Comparison of ENCODE assay signal across 23 cellular contexts in genomic region chr4:15117270-15117946, GRCh38.
DNase-seq lines count a peak whose midpoint lies in the region; ATAC-seq, FAIRE-seq and TF ChIP-seq lines count a peak whose summit lies in the region.
"Had no signal": no experiment of that assay in that cellular context is flagged by ENCODE, and none has a peak within 500 bp of the region (broad histone marks: within the 10 kb centered on the region; RNA-seq: fewer than 3 reads in every experiment).

No MANE protein-coding gene starts in this region.

- no peaks in the 10 kb centered on the region for H3K9me3 ChIP-seq in HepG2 (ENCODE audit: low read length)
- no peaks in the 10 kb centered on the region for H3K9me3 ChIP-seq in colonic mucosa
- H3K9me3 ChIP-seq: transverse colon had no signal

- H2AFZ ChIP-seq in HepG2 (ENCODE audit: low read length): no peak overlapping the region
- H2AFZ ChIP-seq: parathyroid adenoma had no signal

- no peak for TF ChIP-seq CTCF in HepG2 (CRISPR knock-in tag; IDR thresholded peaks at IDR 0.05)
- TF ChIP-seq CTCF in colonic mucosa (IDR thresholded peaks at IDR 0.05): no peak

- H3K36me3 ChIP-seq in HepG2 (replicated peaks in 1 of 2; ENCODE audit: control insufficient read depth in 1 of 2, insufficient read depth in 2 of 2, low read length in 2 of 2) (no peaks in the 10 kb centered on the region), colonic mucosa (no peaks in the 10 kb centered on the region)
- H3K36me3 ChIP-seq: left lung, stomach, transverse colon, WERI-Rb-1 had no signal

- CTCF ChIA-PET in activated CD8-positive, alpha-beta memory T cell treated with anti-CD3 and anti-CD28 coated beads, Interleukin-2, amount 10 ng/mL, durations not matched to agents 7 days and 5 days (lab: Charles Lee): no interaction called here
- CTCF ChIA-PET in HepG2 (lab: Yijun Ruan, JAX; ENCODE audit: low intra/inter-chr PET ratio, low total read pairs): no interaction called here

- TF ChIP-seq RAD21 in HepG2 (CRISPR knock-in tag; IDR thresholded peaks at IDR 0.05): no peak

- DNase-seq in activated CD8-positive, alpha-beta memory T cell treated with anti-CD3 and anti-CD28 coated beads, Interleukin-2, amount 10 ng/mL, durations not matched to agents 7 days and 5 days: no peak
- DNase-seq in activated CD8-positive, alpha-beta memory T cell treated with anti-CD3 and anti-CD28 coated beads, Interleukin-2, amount 50 U/mL, for 4 hours: no peak
- no peak for DNase-seq in activated T-cell treated with anti-CD3 and anti-CD28 coated beads, Interleukin-2, amount 50 U/mL, for 4 hours
- no peak for DNase-seq in HepG2 (ENCODE audit: low spot score)
- DNase-seq in NCI-H146 (lab: John Stamatoyannopoulos, UW): no peak
- no peak for DNase-seq in colonic mucosa
- DNase-seq: activated naive CD4-positive, alpha-beta T cell treated with anti-CD3 and anti-CD28 coated beads, Interleukin-2, amount 50 U/mL, for 16 hours; effector CD8-positive, alpha-beta T cell; glutamatergic neuron; left lung; NCI-H1092; NCI-H2081; stomach; T-helper 17 cell; transverse colon; WERI-Rb-1 had no signal

- FAIRE-seq in HepG2 (lab: Jason Lieb, UNC): no peak
- FAIRE-seq: H1 had no signal

- no peaks in the 10 kb centered on the region for H3K9me3 Mint-ChIP-seq in activated CD8-positive, alpha-beta memory T cell treated with anti-CD3 and anti-CD28 coated beads, Interleukin-2, amount 10 ng/mL, durations not matched to agents 7 days and 5 days (ENCODE audit: low read depth)
- peaks cover 18% of the 10 kb centered on the region for H3K9me3 Mint-ChIP-seq in activated T-cell treated with anti-CD3 and anti-CD28 coated beads, Interleukin-2, amount 50 U/mL, for 4 hours

- H3K4me2 ChIP-seq in HepG2 (ENCODE audit: low read depth, low read length): peak overlapping the region; percentile 22; the same call in 1 of the 2 replicates

- ATAC-seq in activated CD8-positive, alpha-beta memory T cell treated with anti-CD3 and anti-CD28 coated beads, Interleukin-2, amount 10 ng/mL, durations not matched to agents 7 days and 5 days: peak; percentile 20
- ATAC-seq in HG02798 (IDR thresholded peaks at IDR 0.05; ENCODE audit: poor library complexity, unreplicated experiment) (peak; percentile 41), HepG2 (no peak), GM18517 (IDR thresholded peaks at IDR 0.05; ENCODE audit: unreplicated experiment) (no peak)
- ATAC-seq in activated T-cell treated with anti-CD3 and anti-CD28 coated beads, Interleukin-2, amount 50 U/mL, for 4 hours: peak; percentile 78 to 85
- ATAC-seq: left lung; natural killer cell treated with Interleukin-12 subunit alpha and Interleukin-12 subunit beta and Interleukin-15 and Interleukin-18, amount 100 ng/mL, for 72 hours; sciatic nerve; T-helper 17 cell had no signal

- in situ Hi-C loops in HepG2 (cut with HindIII; ENCODE audit: extremely low pct_ligation_motif_present, low pct_unique_long_range_greater_than_20kb): no loop called here

- no peak for TF ChIP-seq POLR2A in HepG2 (IDR thresholded peaks at IDR 0.05; ENCODE audit: insufficient read depth in 1 of 2, low read depth in 2 of 2, low read length in 2 of 2)

- intact Hi-C loops in HepG2 (cut with micrococcal nuclease; ENCODE audit: unreplicated experiment) (loop anchor here (5.0 kb wide), 1 partner anchor 35 kb away; no protein-coding TSS in a partner anchor), colonic mucosa (cut with DNase I) (no loop called here)

- H3K4me1 ChIP-seq in HepG2 (ENCODE audit: insufficient read depth, low read length): peaks cover 25% of the 10 kb centered on the region
- H3K4me1 ChIP-seq in colonic mucosa: no peaks in the 10 kb centered on the region
- H3K4me1 ChIP-seq: left lung, parathyroid adenoma, stomach, transverse colon had no signal

- POLR2A ChIA-PET in HepG2 (lab: Yijun Ruan, JAX): no interaction called here

- no peaks in the 10 kb centered on the region for H3K79me2 ChIP-seq in HepG2 (ENCODE audit: insufficient read depth, low read length)

- H3K4me3 ChIP-seq in HepG2 (replicated peaks in 1 of 3; ENCODE audit: insufficient read depth in 1 of 3, low read depth in 2 of 3, low read length in 3 of 3) (no peak overlapping the region; a peak in 1 of 6 replicates), colonic mucosa (no peak overlapping the region)
- H3K4me3 ChIP-seq: left lung, stomach, transverse colon had no signal

- H3K27ac Mint-ChIP-seq in activated CD8-positive, alpha-beta memory T cell treated with anti-CD3 and anti-CD28 coated beads, Interleukin-2, amount 10 ng/mL, durations not matched to agents 7 days and 5 days: no peak overlapping the region
- H3K27ac Mint-ChIP-seq: natural killer cell treated with Interleukin-12 subunit alpha and Interleukin-12 subunit beta and Interleukin-15 and Interleukin-18, amount 100 ng/mL, for 72 hours; T-helper 17 cell had no signal

- WGBS in HepG2 (ENCODE audit: low lambda C conversion rate): 57% methylated on average over 3 of the region's 3 CpGs

- peaks cover 6% of the 10 kb centered on the region for H3K27me3 Mint-ChIP-seq in activated CD8-positive, alpha-beta memory T cell treated with anti-CD3 and anti-CD28 coated beads, Interleukin-2, amount 10 ng/mL, durations not matched to agents 7 days and 5 days
- peaks cover 10% of the 10 kb centered on the region for H3K27me3 Mint-ChIP-seq in activated T-cell treated with anti-CD3 and anti-CD28 coated beads, Interleukin-2, amount 50 U/mL, for 4 hours (ENCODE audit: low read depth)

- H3K27ac ChIP-seq in HepG2 (ENCODE audit: extremely low read length, insufficient read depth, low read length) (no peak overlapping the region), colonic mucosa (no peak overlapping the region)
- H3K27ac ChIP-seq: C4-2B, left lung, stomach, transverse colon, WERI-Rb-1 had no signal

- H3K9ac ChIP-seq in HepG2 (ENCODE audit: insufficient read depth, low read depth, low read length) (no peak overlapping the region), colonic mucosa (ENCODE audit: low read depth in 2 of 2, low read length in 2 of 2) (no peak overlapping the region)
- H3K9ac ChIP-seq: parathyroid adenoma had no signal

- TF ChIP-seq EP300 in HepG2 (IDR thresholded peaks at IDR 0.05; ENCODE audit: low read depth in 2 of 2, low read length in 2 of 2): no peak
- TF ChIP-seq EP300 in HepG2 (CRISPR knock-in tag; IDR thresholded peaks at IDR 0.05; ENCODE audit: borderline replicate concordance): no peak

- no peaks in the 10 kb centered on the region for H3K36me3 Mint-ChIP-seq in activated CD8-positive, alpha-beta memory T cell treated with anti-CD3 and anti-CD28 coated beads, Interleukin-2, amount 10 ng/mL, durations not matched to agents 7 days and 5 days
- H3K36me3 Mint-ChIP-seq in activated T-cell treated with anti-CD3 and anti-CD28 coated beads, Interleukin-2, amount 50 U/mL, for 4 hours (ENCODE audit: insufficient read depth): no peaks in the 10 kb centered on the region

- H3K27me3 ChIP-seq in HepG2 (ENCODE audit: control insufficient read depth in 1 of 2, insufficient read depth in 2 of 2, low read length in 2 of 2) (no peaks in the 10 kb centered on the region), colonic mucosa (no peaks in the 10 kb centered on the region)
- H3K27me3 ChIP-seq: left lung, stomach, transverse colon had no signal

- no TSS peak for BruUV-seq in HepG2 (replicated peaks; lab: Mats Ljungman, UMichigan)

- no peaks in the 10 kb centered on the region for H4K20me1 ChIP-seq in HepG2 (ENCODE audit: insufficient read depth, low read length)

- H3K4me3 Mint-ChIP-seq in activated CD8-positive, alpha-beta memory T cell treated with anti-CD3 and anti-CD28 coated beads, Interleukin-2, amount 10 ng/mL, durations not matched to agents 7 days and 5 days: no peak overlapping the region
- H3K4me3 Mint-ChIP-seq in activated T-cell treated with anti-CD3 and anti-CD28 coated beads, Interleukin-2, amount 50 U/mL, for 4 hours: no peak overlapping the region
- H3K4me3 Mint-ChIP-seq: natural killer cell treated with Interleukin-12 subunit alpha and Interleukin-12 subunit beta and Interleukin-15 and Interleukin-18, amount 100 ng/mL, for 72 hours; T-helper 17 cell had no signal

- peaks cover 5% of the 10 kb centered on the region for H3K4me1 Mint-ChIP-seq in activated CD8-positive, alpha-beta memory T cell treated with anti-CD3 and anti-CD28 coated beads, Interleukin-2, amount 10 ng/mL, durations not matched to agents 7 days and 5 days
- H3K4me1 Mint-ChIP-seq in activated T-cell treated with anti-CD3 and anti-CD28 coated beads, Interleukin-2, amount 50 U/mL, for 4 hours (ENCODE audit: low read depth): peaks cover 5% of the 10 kb centered on the region
- H3K4me1 Mint-ChIP-seq: T-helper 17 cell had no signal

TF ChIP-seq in HepG2, 621 proteins besides CTCF, POLR2A, EP300 and RAD21:
- TF ChIP-seq ZNF619 (CRISPR knock-in tag; IDR thresholded peaks at IDR 0.05): no peak
- peak; percentile 74 for TF ChIP-seq ZNF629 (CRISPR knock-in tag; conservative IDR thresholded peaks at IDR 0.05)

Comparison
In these comparisons a context has a peak if more than half of its experiments do, and no peak if none do; other contexts are left out.
1. ATAC-seq: peak in activated CD8-positive, alpha-beta memory T cell treated with anti-CD3 and anti-CD28 coated beads, Interleukin-2, amount 10 ng/mL, durations not matched to agents 7 days and 5 days (single experiment), HG02798 (single experiment) and activated T-cell treated with anti-CD3 and anti-CD28 coated beads, Interleukin-2, amount 50 U/mL, for 4 hours (2 of 2); none in HepG2 (single experiment) and GM18517 (single experiment).